Comparison of ENCODE assay signal across 18 cellular contexts in the genomic region with DNA sequence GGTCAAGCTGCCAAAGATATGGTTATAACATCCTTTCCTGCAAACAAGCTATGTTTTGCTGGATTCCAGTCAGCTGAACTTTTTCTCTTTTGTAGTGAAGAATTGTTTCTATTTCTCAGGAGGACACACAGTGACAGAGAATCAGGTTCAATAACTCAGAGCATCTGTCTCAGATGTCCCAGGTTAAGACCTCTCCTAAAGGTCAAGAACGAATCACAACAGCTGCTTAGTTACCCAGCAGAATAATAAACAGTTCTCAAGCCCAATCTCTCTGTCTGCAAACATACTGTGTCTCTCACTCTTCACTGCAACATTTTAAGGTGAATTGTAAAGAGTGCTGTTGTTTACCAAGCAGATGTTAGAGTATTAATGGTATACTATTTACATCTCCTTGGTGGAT.
DNase-seq lines count a peak whose midpoint lies in the region; ATAC-seq and TF ChIP-seq lines count a peak whose summit lies in the region.
"Had no signal": no experiment of that assay in that cellular context is flagged by ENCODE, and none has a peak within 500 bp of the region (broad histone marks: within the 10 kb centered on the region; RNA-seq: fewer than 3 reads in every experiment).

No MANE protein-coding gene starts in this region.

- no peak for TF ChIP-seq CTCF in OCI-LY3 (IDR thresholded peaks at IDR 0.05; ENCODE audit: low read depth, low read length)

- no peak overlapping the region for H3K9ac ChIP-seq in OCI-LY3 (ENCODE audit: low read length)

- H3K9me3 Mint-ChIP-seq in stimulated activated naive CD8-positive, alpha-beta T cell treated with anti-CD3 and anti-CD28 coated beads, Interleukin-15, amount 100 ng/mL, for 72 hours = no peaks in the 10 kb centered on the region

- H3K27me3 ChIP-seq in OCI-LY3 (ENCODE audit: low read depth, low read length) = no peaks in the 10 kb centered on the region
- H3K27me3 ChIP-seq: BE2C had no signal

- no peaks in the 10 kb centered on the region for H3K27me3 Mint-ChIP-seq in stimulated activated naive CD8-positive, alpha-beta T cell treated with anti-CD3 and anti-CD28 coated beads, Interleukin-15, amount 100 ng/mL, for 72 hours
- H3K27me3 Mint-ChIP-seq: CD4-positive, alpha-beta memory T cell had no signal

- ATAC-seq in stimulated activated naive CD8-positive, alpha-beta T cell treated with anti-CD3 and anti-CD28 coated beads, Interleukin-15, amount 100 ng/mL, for 72 hours = no peak

- H3K79me2 ChIP-seq in OCI-LY3 (ENCODE audit: low read length) = no peaks in the 10 kb centered on the region

- H4K20me1 ChIP-seq in OCI-LY3 (ENCODE audit: insufficient read depth, low read length) = no peaks in the 10 kb centered on the region

- H3K4me3 Mint-ChIP-seq in stimulated activated naive CD8-positive, alpha-beta T cell treated with anti-CD3 and anti-CD28 coated beads, Interleukin-15, amount 100 ng/mL, for 72 hours = no peak overlapping the region
- H3K4me3 Mint-ChIP-seq: CD4-positive, alpha-beta memory T cell had no signal

- H3K36me3 ChIP-seq in OCI-LY3 (replicated peaks; ENCODE audit: low read depth, low read length) = no peaks in the 10 kb centered on the region
- H3K36me3 ChIP-seq: BE2C, HAP-1 had no signal

- no peak overlapping the region for H3K4me2 ChIP-seq in OCI-LY3 (ENCODE audit: low read length)

- no peak overlapping the region for H3K4me3 ChIP-seq in OCI-LY3 (ENCODE audit: low read length)
- H3K4me3 ChIP-seq: HAP-1 had no signal

- H3K9me3 ChIP-seq in OCI-LY3 (ENCODE audit: insufficient read depth, low read length) = no peaks in the 10 kb centered on the region
- H3K9me3 ChIP-seq: BE2C, HAP-1 had no signal

- no peak overlapping the region for H3K27ac Mint-ChIP-seq in stimulated activated naive CD8-positive, alpha-beta T cell treated with anti-CD3 and anti-CD28 coated beads, Interleukin-15, amount 100 ng/mL, for 72 hours
- H3K27ac Mint-ChIP-seq: CD4-positive, alpha-beta memory T cell had no signal

- no peaks in the 10 kb centered on the region for H3K4me1 ChIP-seq in OCI-LY3 (ENCODE audit: low read length)
- H3K4me1 ChIP-seq: BE2C had no signal

- H3K4me1 Mint-ChIP-seq in stimulated activated naive CD8-positive, alpha-beta T cell treated with anti-CD3 and anti-CD28 coated beads, Interleukin-15, amount 100 ng/mL, for 72 hours = no peaks in the 10 kb centered on the region
- H3K4me1 Mint-ChIP-seq: CD4-positive, alpha-beta memory T cell had no signal

- H2AFZ ChIP-seq in OCI-LY3 (ENCODE audit: low read depth, low read length) = peak overlapping the region; percentile 25; the same call in 1 of the 2 replicates

- no peak overlapping the region for H3K27ac ChIP-seq in OCI-LY3 (ENCODE audit: low read length)

- DNase-seq in NCI-H1092 treated with DMSO at 0.1 percent for 48 hours (lab: John Stamatoyannopoulos, UW) = peak; percentile 70
- no peak for DNase-seq in NCI-H1092 (lab: John Stamatoyannopoulos, UW)
- peak; percentile 26 for DNase-seq in DMS53 treated with DMSO at 0.1 percent for 48 hours (lab: John Stamatoyannopoulos, UW; ENCODE audit: unreplicated experiment)
- peak; percentile 24 for DNase-seq in myocyte (ENCODE audit: low read depth)
- DNase-seq in C1 segment of cervical spinal cord (lab: John Stamatoyannopoulos, UW) = no peak
- DNase-seq in stimulated activated naive CD8-positive, alpha-beta T cell treated with anti-CD3 and anti-CD28 coated beads, Interleukin-15, amount 100 ng/mL, for 72 hours = no peak
- DNase-seq in putamen (ENCODE audit: low spot score) = no peak
- DNase-seq: 8988T; BE2C; Calu3; CD4-positive, alpha-beta memory T cell; DND-41; NCI-H1417 treated with DMSO at 0.1 percent for 48 hours; NCI-H2081; NCI-H2227 treated with DMSO at 0.1 percent for 48 hours; NCI-H774 had no signal

Comparison
In these comparisons a context has a peak if more than half of its experiments do, and no peak if none do; other contexts are left out.
1. DNase-seq: peak in NCI-H1092 treated with DMSO at 0.1 percent for 48 hours (single experiment), DMS53 treated with DMSO at 0.1 percent for 48 hours (single experiment) and myocyte (single experiment); none in NCI-H1092 (single experiment), C1 segment of cervical spinal cord (0 of 14), stimulated activated naive CD8-positive, alpha-beta T cell treated with anti-CD3 and anti-CD28 coated beads, Interleukin-15, amount 100 ng/mL, for 72 hours (0 of 2) and putamen (single experiment).